ENCODE assay signal across 1 cellular context in the genomic region with DNA sequence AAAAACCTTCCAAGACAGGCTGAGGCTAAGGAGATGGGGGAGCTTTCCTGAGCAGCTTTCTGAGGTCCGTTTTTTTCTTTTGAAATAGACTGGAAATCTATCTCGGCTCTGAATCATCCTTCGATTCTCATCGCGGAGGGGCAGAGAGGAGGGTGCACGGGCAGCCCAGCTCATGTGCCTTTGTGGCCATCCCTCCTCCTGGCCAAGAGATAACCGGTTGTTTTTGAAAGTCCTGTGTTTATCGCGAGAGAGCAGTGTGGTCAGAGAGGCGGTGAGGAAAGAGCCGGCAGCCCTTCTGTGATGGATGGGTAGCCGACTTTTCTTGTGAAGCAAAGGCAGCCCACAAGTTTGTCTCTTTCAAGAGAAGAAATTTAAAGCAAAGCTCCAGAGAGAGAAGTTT.
A peak's percentile ranks its signal among the peaks of the same experiment; 100 is the strongest.
TF ChIP-seq lines count a peak whose summit lies in the region.

No MANE protein-coding gene starts in this region.

TF ChIP-seq in K562, 482 proteins besides CTCF, POLR2A, EP300 and RAD21 (continued from another document and continues in another):
- TF ChIP-seq, protein P1, sequence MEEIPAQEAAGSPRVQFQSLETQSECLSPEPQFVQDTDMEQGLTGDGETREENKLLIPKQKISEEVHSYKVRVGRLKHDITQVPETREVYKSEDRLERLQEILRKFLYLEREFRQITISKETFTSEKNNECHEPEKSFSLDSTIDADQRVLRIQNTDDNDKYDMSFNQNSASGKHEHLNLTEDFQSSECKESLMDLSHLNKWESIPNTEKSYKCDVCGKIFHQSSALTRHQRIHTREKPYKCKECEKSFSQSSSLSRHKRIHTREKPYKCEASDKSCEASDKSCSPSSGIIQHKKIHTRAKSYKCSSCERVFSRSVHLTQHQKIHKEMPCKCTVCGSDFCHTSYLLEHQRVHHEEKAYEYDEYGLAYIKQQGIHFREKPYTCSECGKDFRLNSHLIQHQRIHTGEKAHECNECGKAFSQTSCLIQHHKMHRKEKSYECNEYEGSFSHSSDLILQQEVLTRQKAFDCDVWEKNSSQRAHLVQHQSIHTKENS (CRISPR knock-in tag; IDR thresholded peaks at IDR 0.05) = no peak
- TF ChIP-seq, protein P2, sequence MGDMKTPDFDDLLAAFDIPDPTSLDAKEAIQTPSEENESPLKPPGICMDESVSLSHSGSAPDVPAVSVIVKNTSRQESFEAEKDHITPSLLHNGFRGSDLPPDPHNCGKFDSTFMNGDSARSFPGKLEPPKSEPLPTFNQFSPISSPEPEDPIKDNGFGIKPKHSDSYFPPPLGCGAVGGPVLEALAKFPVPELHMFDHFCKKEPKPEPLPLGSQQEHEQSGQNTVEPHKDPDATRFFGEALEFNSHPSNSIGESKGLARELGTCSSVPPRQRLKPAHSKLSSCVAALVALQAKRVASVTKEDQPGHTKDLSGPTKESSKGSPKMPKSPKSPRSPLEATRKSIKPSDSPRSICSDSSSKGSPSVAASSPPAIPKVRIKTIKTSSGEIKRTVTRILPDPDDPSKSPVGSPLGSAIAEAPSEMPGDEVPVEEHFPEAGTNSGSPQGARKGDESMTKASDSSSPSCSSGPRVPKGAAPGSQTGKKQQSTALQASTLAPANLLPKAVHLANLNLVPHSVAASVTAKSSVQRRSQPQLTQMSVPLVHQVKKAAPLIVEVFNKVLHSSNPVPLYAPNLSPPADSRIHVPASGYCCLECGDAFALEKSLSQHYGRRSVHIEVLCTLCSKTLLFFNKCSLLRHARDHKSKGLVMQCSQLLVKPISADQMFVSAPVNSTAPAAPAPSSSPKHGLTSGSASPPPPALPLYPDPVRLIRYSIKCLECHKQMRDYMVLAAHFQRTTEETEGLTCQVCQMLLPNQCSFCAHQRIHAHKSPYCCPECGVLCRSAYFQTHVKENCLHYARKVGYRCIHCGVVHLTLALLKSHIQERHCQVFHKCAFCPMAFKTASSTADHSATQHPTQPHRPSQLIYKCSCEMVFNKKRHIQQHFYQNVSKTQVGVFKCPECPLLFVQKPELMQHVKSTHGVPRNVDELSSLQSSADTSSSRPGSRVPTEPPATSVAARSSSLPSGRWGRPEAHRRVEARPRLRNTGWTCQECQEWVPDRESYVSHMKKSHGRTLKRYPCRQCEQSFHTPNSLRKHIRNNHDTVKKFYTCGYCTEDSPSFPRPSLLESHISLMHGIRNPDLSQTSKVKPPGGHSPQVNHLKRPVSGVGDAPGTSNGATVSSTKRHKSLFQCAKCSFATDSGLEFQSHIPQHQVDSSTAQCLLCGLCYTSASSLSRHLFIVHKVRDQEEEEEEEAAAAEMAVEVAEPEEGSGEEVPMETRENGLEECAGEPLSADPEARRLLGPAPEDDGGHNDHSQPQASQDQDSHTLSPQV (IDR thresholded peaks at IDR 0.05) = peak; percentile 42; the same call in 1 of the 2 replicates
- TF ChIP-seq ZNF324 (CRISPR knock-in tag; IDR thresholded peaks at IDR 0.05) = no peak
- TF ChIP-seq, protein P3, sequence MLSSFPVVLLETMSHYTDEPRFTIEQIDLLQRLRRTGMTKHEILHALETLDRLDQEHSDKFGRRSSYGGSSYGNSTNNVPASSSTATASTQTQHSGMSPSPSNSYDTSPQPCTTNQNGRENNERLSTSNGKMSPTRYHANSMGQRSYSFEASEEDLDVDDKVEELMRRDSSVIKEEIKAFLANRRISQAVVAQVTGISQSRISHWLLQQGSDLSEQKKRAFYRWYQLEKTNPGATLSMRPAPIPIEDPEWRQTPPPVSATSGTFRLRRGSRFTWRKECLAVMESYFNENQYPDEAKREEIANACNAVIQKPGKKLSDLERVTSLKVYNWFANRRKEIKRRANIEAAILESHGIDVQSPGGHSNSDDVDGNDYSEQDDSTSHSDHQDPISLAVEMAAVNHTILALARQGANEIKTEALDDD (IDR thresholded peaks at IDR 0.05) = no peak
- TF ChIP-seq IFI16 (CRISPR knock-in tag; IDR thresholded peaks at IDR 0.05) = no peak
- peak; percentile 76 for TF ChIP-seq ARHGAP35 (IDR thresholded peaks at IDR 0.05; ENCODE audit: partially characterized antibody)
- TF ChIP-seq, protein P4, sequence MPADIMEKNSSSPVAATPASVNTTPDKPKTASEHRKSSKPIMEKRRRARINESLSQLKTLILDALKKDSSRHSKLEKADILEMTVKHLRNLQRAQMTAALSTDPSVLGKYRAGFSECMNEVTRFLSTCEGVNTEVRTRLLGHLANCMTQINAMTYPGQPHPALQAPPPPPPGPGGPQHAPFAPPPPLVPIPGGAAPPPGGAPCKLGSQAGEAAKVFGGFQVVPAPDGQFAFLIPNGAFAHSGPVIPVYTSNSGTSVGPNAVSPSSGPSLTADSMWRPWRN (IDR thresholded peaks at IDR 0.05; ENCODE audit: low read depth) = 0 out of 2 replicates have a peak, but pooled peaks have one; percentile 32
- no peak for TF ChIP-seq CCNT2 (IDR thresholded peaks at IDR 0.05; ENCODE audit: borderline replicate concordance, extremely low read depth, insufficient read length, low read depth, low read length)
- TF ChIP-seq, protein P5, sequence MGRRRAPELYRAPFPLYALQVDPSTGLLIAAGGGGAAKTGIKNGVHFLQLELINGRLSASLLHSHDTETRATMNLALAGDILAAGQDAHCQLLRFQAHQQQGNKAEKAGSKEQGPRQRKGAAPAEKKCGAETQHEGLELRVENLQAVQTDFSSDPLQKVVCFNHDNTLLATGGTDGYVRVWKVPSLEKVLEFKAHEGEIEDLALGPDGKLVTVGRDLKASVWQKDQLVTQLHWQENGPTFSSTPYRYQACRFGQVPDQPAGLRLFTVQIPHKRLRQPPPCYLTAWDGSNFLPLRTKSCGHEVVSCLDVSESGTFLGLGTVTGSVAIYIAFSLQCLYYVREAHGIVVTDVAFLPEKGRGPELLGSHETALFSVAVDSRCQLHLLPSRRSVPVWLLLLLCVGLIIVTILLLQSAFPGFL (CRISPR knock-in tag; IDR thresholded peaks at IDR 0.05) = no peak
- TF ChIP-seq MEF2D (tag; conservative IDR thresholded peaks at IDR 0.05; ENCODE audit: low read depth) = no peak
- TF ChIP-seq CBX1 (IDR thresholded peaks at IDR 0.05; ENCODE audit: low read depth) = no peak
- TF ChIP-seq ZNF347 (CRISPR knock-in tag; IDR thresholded peaks at IDR 0.05; ENCODE audit: low read depth) = no peak
- TF ChIP-seq, protein P6, sequence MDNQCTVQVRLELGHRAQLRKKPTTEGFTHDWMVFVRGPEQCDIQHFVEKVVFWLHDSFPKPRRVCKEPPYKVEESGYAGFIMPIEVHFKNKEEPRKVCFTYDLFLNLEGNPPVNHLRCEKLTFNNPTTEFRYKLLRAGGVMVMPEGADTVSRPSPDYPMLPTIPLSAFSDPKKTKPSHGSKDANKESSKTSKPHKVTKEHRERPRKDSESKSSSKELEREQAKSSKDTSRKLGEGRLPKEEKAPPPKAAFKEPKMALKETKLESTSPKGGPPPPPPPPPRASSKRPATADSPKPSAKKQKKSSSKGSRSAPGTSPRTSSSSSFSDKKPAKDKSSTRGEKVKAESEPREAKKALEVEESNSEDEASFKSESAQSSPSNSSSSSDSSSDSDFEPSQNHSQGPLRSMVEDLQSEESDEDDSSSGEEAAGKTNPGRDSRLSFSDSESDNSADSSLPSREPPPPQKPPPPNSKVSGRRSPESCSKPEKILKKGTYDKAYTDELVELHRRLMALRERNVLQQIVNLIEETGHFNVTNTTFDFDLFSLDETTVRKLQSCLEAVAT (IDR thresholded peaks at IDR 0.05) = peak in 1 of 2 experiments; percentile 53; a peak in 1 of 4 replicates
- TF ChIP-seq ZBTB17 (CRISPR knock-in tag; IDR thresholded peaks at IDR 0.05) = no peak
- TF ChIP-seq GATAD2A (IDR thresholded peaks at IDR 0.05) = no peak
- TF ChIP-seq BDP1 (IDR thresholded peaks at IDR 0.05; ENCODE audit: insufficient read depth, insufficient read length) = no peak
- TF ChIP-seq, protein P7, sequence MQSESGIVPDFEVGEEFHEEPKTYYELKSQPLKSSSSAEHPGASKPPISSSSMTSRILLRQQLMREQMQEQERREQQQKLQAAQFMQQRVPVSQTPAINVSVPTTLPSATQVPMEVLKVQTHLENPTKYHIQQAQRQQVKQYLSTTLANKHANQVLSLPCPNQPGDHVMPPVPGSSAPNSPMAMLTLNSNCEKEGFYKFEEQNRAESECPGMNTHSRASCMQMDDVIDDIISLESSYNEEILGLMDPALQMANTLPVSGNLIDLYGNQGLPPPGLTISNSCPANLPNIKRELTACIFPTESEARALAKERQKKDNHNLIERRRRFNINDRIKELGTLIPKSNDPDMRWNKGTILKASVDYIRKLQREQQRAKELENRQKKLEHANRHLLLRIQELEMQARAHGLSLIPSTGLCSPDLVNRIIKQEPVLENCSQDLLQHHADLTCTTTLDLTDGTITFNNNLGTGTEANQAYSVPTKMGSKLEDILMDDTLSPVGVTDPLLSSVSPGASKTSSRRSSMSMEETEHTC (IDR thresholded peaks at IDR 0.05) = peak; percentile 62; the same call in 1 of the 2 replicates
- TF ChIP-seq RHOXF2B (CRISPR knock-in tag; conservative IDR thresholded peaks at IDR 0.05) = no peak
- peak; percentile 97 for TF ChIP-seq BHLHE40 (IDR thresholded peaks at IDR 0.05; ENCODE audit: low read length)
- TF ChIP-seq TCF7 (IDR thresholded peaks at IDR 0.05; ENCODE audit: borderline replicate concordance) = no peak
- TF ChIP-seq ZNF197 (CRISPR knock-in tag; IDR thresholded peaks at IDR 0.05; ENCODE audit: low read depth) = no peak
- TF ChIP-seq, protein P8, sequence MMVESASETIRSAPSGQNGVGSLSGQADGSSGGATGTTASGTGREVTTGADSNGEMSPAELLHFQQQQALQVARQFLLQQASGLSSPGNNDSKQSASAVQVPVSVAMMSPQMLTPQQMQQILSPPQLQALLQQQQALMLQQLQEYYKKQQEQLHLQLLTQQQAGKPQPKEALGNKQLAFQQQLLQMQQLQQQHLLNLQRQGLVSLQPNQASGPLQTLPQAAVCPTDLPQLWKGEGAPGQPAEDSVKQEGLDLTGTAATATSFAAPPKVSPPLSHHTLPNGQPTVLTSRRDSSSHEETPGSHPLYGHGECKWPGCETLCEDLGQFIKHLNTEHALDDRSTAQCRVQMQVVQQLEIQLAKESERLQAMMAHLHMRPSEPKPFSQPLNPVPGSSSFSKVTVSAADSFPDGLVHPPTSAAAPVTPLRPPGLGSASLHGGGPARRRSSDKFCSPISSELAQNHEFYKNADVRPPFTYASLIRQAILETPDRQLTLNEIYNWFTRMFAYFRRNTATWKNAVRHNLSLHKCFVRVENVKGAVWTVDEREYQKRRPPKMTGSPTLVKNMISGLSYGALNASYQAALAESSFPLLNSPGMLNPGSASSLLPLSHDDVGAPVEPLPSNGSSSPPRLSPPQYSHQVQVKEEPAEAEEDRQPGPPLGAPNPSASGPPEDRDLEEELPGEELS (CRISPR knock-in tag; IDR thresholded peaks at IDR 0.05; ENCODE audit: borderline replicate concordance) = no peak
- TF ChIP-seq PCBP2 (IDR thresholded peaks at IDR 0.05; ENCODE audit: low read depth, low read length, poor library complexity, severe bottlenecking) = no peak
- TF ChIP-seq YY1 (IDR thresholded peaks at IDR 0.05; ENCODE audit: borderline replicate concordance in 1 of 3, control insufficient read depth in 1 of 3, extremely low read depth in 1 of 3, insufficient read depth in 3 of 3, insufficient read length in 1 of 3, insufficient replicate concordance in 2 of 3, low read depth in 1 of 3, low read length in 2 of 3) = peak in 1 of 3 experiments; percentile 14
- TF ChIP-seq, protein P9, sequence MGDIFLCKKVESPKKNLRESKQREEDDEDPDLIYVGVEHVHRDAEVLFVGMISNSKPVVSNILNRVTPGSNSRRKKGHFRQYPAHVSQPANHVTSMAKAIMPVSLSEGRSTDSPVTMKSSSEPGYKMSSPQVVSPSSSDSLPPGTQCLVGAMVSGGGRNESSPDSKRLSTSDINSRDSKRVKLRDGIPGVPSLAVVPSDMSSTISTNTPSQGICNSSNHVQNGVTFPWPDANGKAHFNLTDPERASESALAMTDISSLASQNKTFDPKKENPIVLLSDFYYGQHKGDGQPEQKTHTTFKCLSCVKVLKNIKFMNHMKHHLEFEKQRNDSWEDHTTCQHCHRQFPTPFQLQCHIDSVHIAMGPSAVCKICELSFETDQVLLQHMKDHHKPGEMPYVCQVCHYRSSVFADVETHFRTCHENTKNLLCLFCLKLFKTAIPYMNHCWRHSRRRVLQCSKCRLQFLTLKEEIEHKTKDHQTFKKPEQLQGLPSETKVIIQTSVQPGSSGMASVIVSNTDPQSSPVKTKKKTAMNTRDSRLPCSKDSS (IDR thresholded peaks at IDR 0.05; ENCODE audit: low read depth, partially characterized antibody) = no peak
- no peak for TF ChIP-seq ZBTB7A (IDR thresholded peaks at IDR 0.05; ENCODE audit: borderline replicate concordance, control insufficient read depth, low read depth, low read length)
- no peak for TF ChIP-seq NFATC3 (IDR thresholded peaks at IDR 0.05)
- no peak for TF ChIP-seq KAT2B (IDR thresholded peaks at IDR 0.05; ENCODE audit: low read depth, low read length)
- no peak for TF ChIP-seq EGR1 (conservative IDR thresholded peaks at IDR 0.05)
- no peak for TF ChIP-seq BACH1 (tag; IDR thresholded peaks at IDR 0.05)
- peak; percentile 94 for TF ChIP-seq CTBP1 (IDR thresholded peaks at IDR 0.05; ENCODE audit: borderline replicate concordance)
- TF ChIP-seq, protein P10, sequence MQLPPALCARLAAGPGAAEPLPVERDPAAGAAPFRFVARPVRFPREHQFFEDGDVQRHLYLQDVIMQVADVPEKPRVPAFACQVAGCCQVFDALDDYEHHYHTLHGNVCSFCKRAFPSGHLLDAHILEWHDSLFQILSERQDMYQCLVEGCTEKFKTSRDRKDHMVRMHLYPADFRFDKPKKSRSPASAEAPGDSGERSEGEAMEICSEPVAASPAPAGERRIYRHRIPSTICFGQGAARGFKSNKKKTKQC (CRISPR knock-in tag; IDR thresholded peaks at IDR 0.05) = no peak
- TF ChIP-seq ESRRB (CRISPR knock-in tag; IDR thresholded peaks at IDR 0.05; ENCODE audit: borderline replicate concordance) = no peak
- TF ChIP-seq POLR2G (IDR thresholded peaks at IDR 0.05; ENCODE audit: low read depth, low read length) = no peak
- no peak for TF ChIP-seq RBM17 (IDR thresholded peaks at IDR 0.05; ENCODE audit: borderline replicate concordance, low read depth, low read length)
- TF ChIP-seq ZNF224 (CRISPR knock-in tag; IDR thresholded peaks at IDR 0.05) = no peak
- no peak for TF ChIP-seq ARID2 (IDR thresholded peaks at IDR 0.05)
- no peak for TF ChIP-seq ZNF444 (CRISPR knock-in tag; IDR thresholded peaks at IDR 0.05)
- 0 out of 2 replicates have a peak, but pooled peaks have one; percentile 26 for TF ChIP-seq SMARCE1 (IDR thresholded peaks at IDR 0.05)
- peak; percentile 66; the same call in 1 of the 2 replicates for TF ChIP-seq MYC (IDR thresholded peaks at IDR 0.05; ENCODE audit: low read depth, low read length)
- TF ChIP-seq MYC (CRISPR knock-in tag; IDR thresholded peaks at IDR 0.05; ENCODE audit: borderline replicate concordance, low read depth) = no peak
- peak; percentile 79 for TF ChIP-seq CBFA2T2 (conservative IDR thresholded peaks at IDR 0.05)
- no peak for TF ChIP-seq ZFP30 (CRISPR knock-in tag; IDR thresholded peaks at IDR 0.05; ENCODE audit: borderline replicate concordance)
- TF ChIP-seq ZZZ3 (IDR thresholded peaks at IDR 0.05) = no peak
- 0 out of 2 replicates have a peak, but pooled peaks have one; percentile 55 for TF ChIP-seq KLF16 (IDR thresholded peaks at IDR 0.05)
- TF ChIP-seq FOSL1 (tag; conservative IDR thresholded peaks at IDR 0.05) = peak; percentile 83
- no peak for TF ChIP-seq ZFPM2 (CRISPR knock-in tag; IDR thresholded peaks at IDR 0.05)
